9 cellular contexts compared by ENCODE assay signal in the genomic region with DNA sequence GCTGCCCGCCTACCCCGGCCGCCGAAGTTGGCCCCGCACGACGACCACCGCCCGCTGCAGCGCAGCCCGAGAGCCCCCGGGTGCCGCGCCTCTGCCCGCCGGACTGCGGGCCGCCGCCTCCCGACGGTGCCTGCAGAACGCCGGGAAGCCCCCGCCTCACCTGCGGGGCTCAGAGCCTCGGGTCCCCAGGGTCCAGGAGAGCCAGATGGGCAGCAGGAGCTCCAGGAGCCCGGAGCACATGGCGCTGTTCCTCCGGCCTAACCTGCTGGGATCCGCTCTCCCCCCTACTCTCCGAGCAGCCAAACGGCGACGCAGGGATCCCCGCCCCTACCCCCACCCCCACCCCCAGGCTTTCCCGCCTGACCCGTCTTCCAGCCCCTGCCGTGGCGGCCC. TPM values are rescaled to one million over a fixed set of nuclear protein-coding genes. Genes with fewer than 3 reads are reported as not detected.
DNase-seq lines count a peak whose midpoint lies in the region; ATAC-seq and TF ChIP-seq lines count a peak whose summit lies in the region.
"Had no signal": no experiment of that assay in that cellular context is flagged by ENCODE, and none has a peak within 500 bp of the region (broad histone marks: within the 10 kb centered on the region; RNA-seq: fewer than 3 reads in every experiment).

No MANE protein-coding gene starts in this region.

- TF ChIP-seq CTCF in heart left ventricle (IDR thresholded peaks at IDR 0.05) (no peak), lower lobe of right lung (IDR thresholded peaks at IDR 0.05) (no peak)

- DNase-seq in heart left ventricle = no peak
- no peak for DNase-seq in Right ventricle myocardium inferior (ENCODE audit: missing footprints)
- no peak for DNase-seq in lower lobe of right lung
- DNase-seq in putamen (ENCODE audit: low spot score) = no peak
- DNase-seq in central memory CD4-positive, alpha-beta T cell = no peak
- DNase-seq: stimulated activated CD4-positive, alpha-beta T cell treated with anti-CD3 and anti-CD28 coated beads, Interleukin-4, amount 100 ng/mL, for 24 hours had no signal

- WGBS in heart left ventricle, 4 donors = 0 to 2% (median 1%) methylated on average over 14 to 39 of the region's 39 CpGs
- 1% methylated on average over 39 of the region's 39 CpGs for WGBS in urinary bladder

- H3K27ac ChIP-seq in heart left ventricle = no peak overlapping the region
- peak overlapping the region; percentile 30 for H3K27ac ChIP-seq in angular gyrus (ENCODE audit: low read depth, low read length)
- H3K27ac ChIP-seq in lower lobe of right lung = no peak overlapping the region
- H3K27ac ChIP-seq in urinary bladder (ENCODE audit: low read depth) = no peak overlapping the region

- H3K36me3 ChIP-seq in heart left ventricle = no peaks in the 10 kb centered on the region
- no peaks in the 10 kb centered on the region for H3K36me3 ChIP-seq in lower lobe of right lung
- no peaks in the 10 kb centered on the region for H3K36me3 ChIP-seq in urinary bladder (ENCODE audit: insufficient read depth)

- peaks cover 0 to 48% (median 18%) of the 10 kb centered on the region in 9 donors for H3K27me3 ChIP-seq in heart left ventricle
- H3K27me3 ChIP-seq in lower lobe of right lung (ENCODE audit: low read depth) = peaks cover 65% of the 10 kb centered on the region

- H3K9me3 ChIP-seq in heart left ventricle (no peaks in the 10 kb centered on the region), lower lobe of right lung (no peaks in the 10 kb centered on the region)

- intact Hi-C loops in heart left ventricle (cut with DNase I) = no loop called here
- intact Hi-C loops in Right ventricle myocardium inferior (cut with DNase I) = no loop called here
- intact Hi-C loops in lower lobe of right lung (cut with DNase I) = no loop called here

- no peak for TF ChIP-seq POLR2A in heart left ventricle (IDR thresholded peaks at IDR 0.05)

- ATAC-seq in heart left ventricle (no peak), Right ventricle myocardium inferior (no peak), lower lobe of right lung (no peak), GM21360 (IDR thresholded peaks at IDR 0.05; ENCODE audit: unreplicated experiment) (no peak)

- H3K4me1 ChIP-seq in heart left ventricle = peaks cover 0 to 27% (median 2%) of the 10 kb centered on the region in 12 donors
- peaks cover 8% of the 10 kb centered on the region for H3K4me1 ChIP-seq in lower lobe of right lung
- no peaks in the 10 kb centered on the region for H3K4me1 ChIP-seq in urinary bladder (ENCODE audit: insufficient read depth)

- peak overlapping the region in 11 of 12 donors; percentile 14 to 56 (median 44) for H3K4me3 ChIP-seq in heart left ventricle
- H3K4me3 ChIP-seq in lower lobe of right lung = peak overlapping the region; percentile 40
- H3K4me3 ChIP-seq in urinary bladder (ENCODE audit: low read depth, low read length) = peak overlapping the region; percentile 69

RNA-seq across cellular contexts. Expression of gene GABRB3, which starts 0.6 kb away (rescaled TPM):
- 1 to 10 TPM in 7 of 9 donors, under 1 TPM in 2; 0.50 to 4.4 (median 2.8) TPM for total RNA-seq in heart left ventricle
- polyA plus RNA-seq in heart left ventricle = under 1 TPM; 0.42 to 0.90 TPM
- 2.2 TPM for total RNA-seq in Right ventricle myocardium inferior
- total RNA-seq in lower lobe of right lung = 5.5 TPM
- 2.3 TPM for total RNA-seq in urinary bladder
- polyA plus RNA-seq in urinary bladder = 2.5 TPM
